In the genomic region with DNA sequence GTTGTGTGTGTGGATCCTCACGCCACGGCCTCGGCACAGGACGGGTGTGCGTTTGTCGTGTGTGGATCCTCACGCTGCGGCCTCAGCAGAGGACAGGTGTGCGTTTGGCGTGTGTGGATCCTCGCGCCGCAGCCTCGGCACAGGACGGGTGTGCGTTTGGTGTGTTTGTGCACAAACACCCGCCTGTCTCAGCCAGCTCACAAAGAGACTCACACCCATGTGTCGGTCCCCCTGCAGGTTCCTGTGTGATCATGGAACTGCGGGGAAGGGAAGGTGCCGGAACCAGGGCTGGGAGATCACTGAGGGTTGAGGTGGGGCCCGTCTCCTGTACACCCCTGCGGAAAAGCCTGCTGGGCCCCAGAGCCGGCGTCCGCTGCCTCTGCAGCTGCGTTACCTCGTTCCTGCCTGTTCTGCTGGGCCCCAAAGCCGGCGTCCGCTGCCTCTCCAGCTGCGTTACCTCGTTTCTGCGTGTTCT, we compare ENCODE assay signal across 17 cellular contexts.
"Had no signal": no experiment of that assay in that cellular context is flagged by ENCODE, and none has a peak within 500 bp of the region (broad histone marks: within the 10 kb centered on the region; RNA-seq: fewer than 3 reads in every experiment).

No MANE protein-coding gene starts in this region.

- H3K4me3 Mint-ChIP-seq: immature natural killer cell; naive B cell; nephron; stimulated activated effector memory CD8-positive, alpha-beta T cell treated with anti-CD3 and anti-CD28 coated beads, Interleukin-12 subunit alpha, Interleukin-12 subunit beta, amount 100 ng/mL, for 72 hours; stimulated activated naive CD8-positive, alpha-beta T cell treated with anti-CD3 and anti-CD28 coated beads, Interleukin-15, Interleukin-2, amounts not matched to agents 100 ng/mL and 50 ng/mL, for 24 hours had no signal

- H3K9me3 ChIP-seq: prostate gland, tibial artery, upper lobe of right lung had no signal

- ATAC-seq: right lobe of liver had no signal

- H3K4me1 ChIP-seq: esophagus squamous epithelium, gastroesophageal sphincter, left lung, parathyroid adenoma, prostate gland, right lobe of liver, tibial artery, upper lobe of right lung had no signal

- H3K79me2 ChIP-seq: parathyroid adenoma had no signal

- DNase-seq: effector memory CD4-positive, alpha-beta T cell; esophagus squamous epithelium; glutamatergic neuron; immature natural killer cell; naive B cell; stimulated activated CD4-positive, alpha-beta T cell treated with anti-CD3 and anti-CD28 coated beads, Interleukin-4, amount 100 ng/mL, for 1 hour; stimulated activated CD8-positive, alpha-beta memory T cell treated with anti-CD3 and anti-CD28 coated beads, Interleukin-4, amount 100 ng/mL, for 48 hours; tibial artery; upper lobe of right lung had no signal

- H3K27ac ChIP-seq: esophagus squamous epithelium, gastroesophageal sphincter, left lung, parathyroid adenoma, prostate gland, right lobe of liver, tibial artery, upper lobe of right lung had no signal

- H3K9me3 Mint-ChIP-seq: nephron; stimulated activated effector memory CD8-positive, alpha-beta T cell treated with anti-CD3 and anti-CD28 coated beads, Interleukin-12 subunit alpha, Interleukin-12 subunit beta, amount 100 ng/mL, for 72 hours had no signal

- H2AFZ ChIP-seq: parathyroid adenoma had no signal

- H3K9ac ChIP-seq: parathyroid adenoma had no signal

- H3K27me3 ChIP-seq: esophagus squamous epithelium, gastroesophageal sphincter, left lung, right lobe of liver, tibial artery, upper lobe of right lung had no signal

- H3K27me3 Mint-ChIP-seq: naive B cell; stimulated activated naive CD8-positive, alpha-beta T cell treated with anti-CD3 and anti-CD28 coated beads, Interleukin-15, Interleukin-2, amounts not matched to agents 100 ng/mL and 50 ng/mL, for 24 hours had no signal

- H3K4me3 ChIP-seq: esophagus squamous epithelium, gastroesophageal sphincter, left lung, prostate gland, right lobe of liver, tibial artery, upper lobe of right lung had no signal

- H3K27ac Mint-ChIP-seq: immature natural killer cell; nephron; stimulated activated effector memory CD8-positive, alpha-beta T cell treated with anti-CD3 and anti-CD28 coated beads, Interleukin-12 subunit alpha, Interleukin-12 subunit beta, amount 100 ng/mL, for 72 hours; stimulated activated naive CD8-positive, alpha-beta T cell treated with anti-CD3 and anti-CD28 coated beads, Interleukin-15, Interleukin-2, amounts not matched to agents 100 ng/mL and 50 ng/mL, for 24 hours had no signal
